ENCODE assay signal across 8 cellular contexts in genomic region chr19:46785980-46786235, GRCh38. TPM values are rescaled to one million over a fixed set of nuclear protein-coding genes. Genes with fewer than 3 reads are reported as not detected.
DNase-seq lines count a peak whose midpoint lies in the region; ATAC-seq and TF ChIP-seq lines count a peak whose summit lies in the region.

No MANE protein-coding gene starts in this region.

- DNase-seq in cardiac muscle cell (ENCODE audit: low read depth in 1 of 2, low spot score in 1 of 2), result no peak
- DNase-seq in left cardiac atrium, result no peak
- DNase-seq in astrocyte of the spinal cord (ENCODE audit: low read depth, low spot score), result no peak
- no peak for DNase-seq in lung (ENCODE audit: low spot score)
- no peak for DNase-seq in upper lobe of right lung
- DNase-seq in HuH-7.5 (ENCODE audit: low spot score), result no peak
- no peak for DNase-seq in NCI-H524 (lab: John Stamatoyannopoulos, UW)

- no peaks in the 10 kb centered on the region for H3K27me3 ChIP-seq in cardiac muscle cell
- H3K27me3 ChIP-seq in lung (ENCODE audit: control insufficient read depth, insufficient read depth), result no peaks in the 10 kb centered on the region
- no peaks in the 10 kb centered on the region for H3K27me3 ChIP-seq in upper lobe of right lung

- ATAC-seq in left cardiac atrium (no peak), lung (ENCODE audit: insufficient read depth, low FRiP score) (no peak), upper lobe of right lung (no peak), HG03432 (IDR thresholded peaks at IDR 0.05; ENCODE audit: unreplicated experiment) (no peak)

- 60 to 79% methylated on average over 4 of the region's 4 CpGs for WGBS in lung, 2 donors

- in situ Hi-C loops in astrocyte of the spinal cord (cut with HindIII; ENCODE audit: low sequenced_read_pairs), result no loop called here

- H3K4me1 ChIP-seq in cardiac muscle cell (ENCODE audit: low read depth), result peaks cover 9% of the 10 kb centered on the region
- peaks cover 0 to 8% of the 10 kb centered on the region in 2 donors for H3K4me1 ChIP-seq in lung (ENCODE audit: control insufficient read depth in 2 of 2, insufficient read depth in 2 of 2, low read length in 2 of 2)
- H3K4me1 ChIP-seq in upper lobe of right lung, result peaks cover 35% of the 10 kb centered on the region

- H3K27ac ChIP-seq in cardiac muscle cell (no peak overlapping the region), lung (ENCODE audit: low read depth in 1 of 2, low read length in 1 of 2) (peak overlapping the region in 1 of 2 donors; percentile 91), upper lobe of right lung (peak overlapping the region; percentile 92)

- no peak for TF ChIP-seq CTCF in cardiac muscle cell (IDR thresholded peaks at IDR 0.05; ENCODE audit: low read depth, low read length)
- TF ChIP-seq CTCF in astrocyte of the spinal cord (IDR thresholded peaks at IDR 0.05; ENCODE audit: low read depth, low read length), result no peak
- TF ChIP-seq CTCF in lung (IDR thresholded peaks at IDR 0.05; ENCODE audit: control extremely low read depth, extremely low read depth), result no peak
- no peak for TF ChIP-seq CTCF in upper lobe of right lung (IDR thresholded peaks at IDR 0.05)

- H3K36me3 ChIP-seq in cardiac muscle cell (peaks cover 2% of the 10 kb centered on the region), lung (ENCODE audit: control insufficient read depth in 2 of 2, insufficient read depth in 2 of 2, low read length in 2 of 2) (peaks cover 0 to 18% of the 10 kb centered on the region in 2 donors), upper lobe of right lung (peaks cover 33% of the 10 kb centered on the region)

- H3K9me3 ChIP-seq in cardiac muscle cell (ENCODE audit: low read depth) (no peaks in the 10 kb centered on the region), lung (ENCODE audit: control insufficient read depth in 2 of 2, insufficient read depth in 1 of 2, low read length in 1 of 2) (no peaks in the 10 kb centered on the region), upper lobe of right lung (no peaks in the 10 kb centered on the region)

- peak overlapping the region; percentile 45 for H3K4me3 ChIP-seq in cardiac muscle cell
- H3K4me3 ChIP-seq in astrocyte of the spinal cord (ENCODE audit: low read depth, low read length), result peak overlapping the region; percentile 88
- peak overlapping the region; percentile 67 for H3K4me3 ChIP-seq in lung
- H3K4me3 ChIP-seq in upper lobe of right lung, result peak overlapping the region; percentile 90

- intact Hi-C loops in left cardiac atrium (cut with DNase I), result no loop called here
- intact Hi-C loops in upper lobe of right lung (cut with DNase I), result no loop called here

RNA-seq across cellular contexts. Expression of gene SLC1A5, which starts 2.5 kb away (rescaled TPM):
- 37.9 and 63.6 TPM in 2 replicates for total RNA-seq in cardiac muscle cell
- polyA plus RNA-seq in cardiac muscle cell, result 43.0 and 64.9 TPM in 2 replicates
- total RNA-seq in left cardiac atrium, result 10 to 100 TPM; 34.3 to 40.8 TPM
- total RNA-seq in lung, result 100 to 1,000 TPM in 1 of 2 donors, 10 to 100 TPM in 1; 38.2 to 216 TPM
- 100 to 1,000 TPM in 1 of 2 donors, 10 to 100 TPM in 1; 97.0 to 116 TPM for polyA plus RNA-seq in lung
- total RNA-seq in upper lobe of right lung, result 133 TPM

RNA-seq across cellular contexts. Expression of gene STRN4, which starts 39.7 kb away (rescaled TPM):
- total RNA-seq in cardiac muscle cell, result 115 and 144 TPM in 2 replicates
- 98.4 and 110 TPM in 2 replicates for polyA plus RNA-seq in cardiac muscle cell
- total RNA-seq in left cardiac atrium, result 10 to 100 TPM; 37.2 to 61.9 TPM
- 10 to 100 TPM; 71.6 to 86.8 TPM for total RNA-seq in lung
- 10 to 100 TPM; 71.9 to 86.6 TPM for polyA plus RNA-seq in lung
- total RNA-seq in upper lobe of right lung, result 68.5 TPM

RNA-seq across cellular contexts. Expression of gene FKRP, which starts 40.1 kb away (rescaled TPM):
- total RNA-seq in cardiac muscle cell (39.1 and 50.3 TPM in 2 replicates), left cardiac atrium (10 to 100 TPM; 12.4 to 17.3 TPM), lung (10 to 100 TPM; 16.1 to 23.9 TPM), upper lobe of right lung (14.2 TPM)
- polyA plus RNA-seq in cardiac muscle cell (20.4 and 25.3 TPM in 2 replicates), lung (10 to 100 TPM; 10.8 to 14.4 TPM)
